ENCODE assay signal across 19 cellular contexts in the genomic region with DNA sequence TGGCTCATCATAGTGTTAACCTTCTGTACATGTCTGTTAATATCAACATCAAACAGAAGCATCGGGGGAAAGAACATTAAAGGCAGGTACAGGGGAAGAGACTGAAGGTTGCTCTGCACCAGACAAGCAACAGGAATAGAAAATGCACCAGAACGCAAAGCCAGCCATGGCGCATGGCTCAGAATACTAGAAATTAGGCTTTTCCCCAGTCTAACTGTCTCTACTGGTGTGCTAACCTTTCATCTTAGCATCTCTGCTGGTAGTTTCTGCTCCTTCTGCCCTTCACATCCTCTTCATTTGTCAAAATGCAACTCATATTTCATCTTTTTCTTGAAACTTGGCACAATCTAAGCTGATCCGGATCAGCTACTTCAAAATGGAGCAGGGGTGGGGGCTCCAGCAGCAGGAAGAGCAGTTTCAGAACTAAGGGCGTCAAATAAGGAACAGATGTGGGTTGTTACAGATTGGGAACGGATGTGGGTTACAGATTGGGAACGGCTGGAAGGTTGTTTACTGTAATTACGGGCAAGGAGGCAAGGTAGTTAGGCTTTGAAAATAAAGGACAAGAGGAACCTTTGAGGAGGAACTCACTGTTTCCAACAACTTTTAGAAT. TPM values are rescaled to one million over a fixed set of nuclear protein-coding genes. Genes with fewer than 3 reads are reported as not detected.
DNase-seq lines count a peak whose midpoint lies in the region; TF ChIP-seq lines count a peak whose summit lies in the region.
"Had no signal": no experiment of that assay in that cellular context is flagged by ENCODE, and none has a peak within 500 bp of the region (broad histone marks: within the 10 kb centered on the region; RNA-seq: fewer than 3 reads in every experiment).

No MANE protein-coding gene starts in this region.

- H3K36me3 ChIP-seq in SK-N-SH (replicated peaks in 1 of 2; ENCODE audit: control insufficient read depth in 1 of 2, insufficient read depth in 2 of 2, low read length in 1 of 2) (peaks cover 0 to 11% of the 10 kb centered on the region in 2 experiments), parathyroid adenoma (ENCODE audit: control insufficient read depth, insufficient read depth, low read length) (no peaks in the 10 kb centered on the region)
- H3K36me3 ChIP-seq: heart right ventricle had no signal

- peaks cover 0 to 12% of the 10 kb centered on the region in 2 experiments; a peak in 2 of 4 replicates for H3K4me1 ChIP-seq in SK-N-SH (ENCODE audit: control insufficient read depth in 1 of 2, insufficient read depth in 2 of 2, low read depth in 1 of 2, low read length in 1 of 2)
- peaks cover 14% of the 10 kb centered on the region for H3K4me1 ChIP-seq in parathyroid adenoma
- H3K4me1 ChIP-seq: Caco-2 had no signal

- H3K27ac ChIP-seq in SK-N-SH (ENCODE audit: low read depth in 2 of 2, low read length in 1 of 2) (peak overlapping the region in 1 of 2 experiments; percentile 74; a peak in 2 of 4 replicates), parathyroid adenoma (peak overlapping the region; percentile 78)
- H3K27ac ChIP-seq: heart right ventricle, KMS-11, SK-N-MC had no signal

- no peak for TF ChIP-seq RAD21 in SK-N-SH (IDR thresholded peaks at IDR 0.05; ENCODE audit: low read length)

- no peak for DNase-seq in activated CD4-positive, alpha-beta T cell treated with anti-CD3 and anti-CD28 coated beads, Interleukin-2, amount 10 ng/mL, durations not matched to agents 7 days and 5 days
- no peak for DNase-seq in activated CD4-positive, alpha-beta T cell treated with anti-CD3 and anti-CD28 coated beads for 48 hours
- DNase-seq in SK-N-SH, result peak; percentile 53
- peak; percentile 33 for DNase-seq in choroid plexus epithelial cell (ENCODE audit: low read depth)
- no peak for DNase-seq in NCI-H2227 treated with DMSO at 0.1 percent for 48 hours (lab: John Stamatoyannopoulos, UW)
- DNase-seq in amygdala (lab: John Stamatoyannopoulos, UW), result no peak
- DNase-seq in islet precursor cell, result no peak
- DNase-seq: activated CD8-positive, alpha-beta memory T cell treated with anti-CD3 and anti-CD28 coated beads, Interleukin-2, amount 50 U/mL, for 4 hours; amniotic stem cell; Caco-2; heart right ventricle; NCI-H1417; OCI-M1 had no signal

- no peaks in the 10 kb centered on the region for H3K9me2 ChIP-seq in SK-N-SH

- no peak for TF ChIP-seq EP300 in SK-N-SH (IDR thresholded peaks at IDR 0.05; ENCODE audit: borderline replicate concordance in 1 of 2, low read depth in 1 of 2, low read length in 1 of 2)

- H3K36me3 Mint-ChIP-seq in activated CD4-positive, alpha-beta T cell treated with anti-CD3 and anti-CD28 coated beads, Interleukin-2, amount 10 ng/mL, durations not matched to agents 7 days and 5 days (ENCODE audit: low read depth), result peaks cover 51% of the 10 kb centered on the region

- peaks cover 17% of the 10 kb centered on the region for H3K9me3 Mint-ChIP-seq in activated CD4-positive, alpha-beta T cell treated with anti-CD3 and anti-CD28 coated beads, Interleukin-2, amount 10 ng/mL, durations not matched to agents 7 days and 5 days

- no peaks in the 10 kb centered on the region for H3F3A ChIP-seq in SK-N-SH (replicated peaks; ENCODE audit: insufficient read depth)

- WGBS in SK-N-SH (ENCODE audit: low lambda C conversion rate), result 62% methylated on average over 8 of the region's 8 CpGs

- no peaks in the 10 kb centered on the region for H3K79me2 ChIP-seq in SK-N-SH (ENCODE audit: insufficient read depth)
- no peaks in the 10 kb centered on the region for H3K79me2 ChIP-seq in parathyroid adenoma

- no peak for TF ChIP-seq CTCF in SK-N-SH (IDR thresholded peaks at IDR 0.05)
- TF ChIP-seq CTCF in choroid plexus epithelial cell (conservative IDR thresholded peaks at IDR 0.05; ENCODE audit: low read depth, low read length), result no peak
- TF ChIP-seq CTCF in parathyroid adenoma (IDR thresholded peaks at IDR 0.05), result no peak

- peaks cover 9% of the 10 kb centered on the region for H3K9me3 ChIP-seq in SK-N-SH
- H3K9me3 ChIP-seq in parathyroid adenoma (ENCODE audit: control insufficient read depth, low read length), result no peaks in the 10 kb centered on the region
- H3K9me3 ChIP-seq: Caco-2 had no signal

- H4K20me1 ChIP-seq in SK-N-SH (ENCODE audit: insufficient read depth), result no peaks in the 10 kb centered on the region

- H3K27me3 ChIP-seq in SK-N-SH (ENCODE audit: insufficient read depth) (no peaks in the 10 kb centered on the region), parathyroid adenoma (ENCODE audit: control insufficient read depth, insufficient read depth, low read length) (no peaks in the 10 kb centered on the region)
- H3K27me3 ChIP-seq: heart right ventricle had no signal

- H2AFZ ChIP-seq in SK-N-SH (ENCODE audit: low read depth) (no peak overlapping the region), parathyroid adenoma (peak overlapping the region; percentile 76)
- H2AFZ ChIP-seq: GM23338 had no signal

- H3K9ac ChIP-seq in SK-N-SH (no peak overlapping the region), parathyroid adenoma (no peak overlapping the region)
- H3K9ac ChIP-seq: KMS-11 had no signal

- POLR2A ChIA-PET in activated CD4-positive, alpha-beta T cell treated with anti-CD3 and anti-CD28 coated beads, Interleukin-2, amount 10 ng/mL, durations not matched to agents 7 days and 5 days (lab: Charles Lee), result no interaction called here
- POLR2A ChIA-PET in SK-N-SH (lab: Yijun Ruan, JAX), result no interaction called here

- H3K4me3 ChIP-seq in SK-N-SH (ENCODE audit: low read depth in 2 of 2, low read length in 1 of 2) (no peak overlapping the region), choroid plexus epithelial cell (ENCODE audit: low read depth, low read length) (no peak overlapping the region), parathyroid adenoma (ENCODE audit: low read depth, low read length) (no peak overlapping the region)
- H3K4me3 ChIP-seq: GM23338, heart right ventricle, SK-N-MC had no signal

- H3K27ac Mint-ChIP-seq in activated CD4-positive, alpha-beta T cell treated with anti-CD3 and anti-CD28 coated beads, Interleukin-2, amount 10 ng/mL, durations not matched to agents 7 days and 5 days, result peak overlapping the region; percentile 77
- H3K27ac Mint-ChIP-seq: GM23338; mesothelial cell of epicardium; stimulated activated memory B cell treated with anti-CD40 and anti-IgM and Interleukin-4, amounts not matched to agents 10 μg/mL and 1 μg/mL and 100 μg/mL, for 72 hours had no signal

- no peaks in the 10 kb centered on the region for H3K27me3 Mint-ChIP-seq in activated CD4-positive, alpha-beta T cell treated with anti-CD3 and anti-CD28 coated beads, Interleukin-2, amount 10 ng/mL, durations not matched to agents 7 days and 5 days
- H3K27me3 Mint-ChIP-seq: stimulated activated memory B cell treated with anti-CD40 and anti-IgM and Interleukin-4, amounts not matched to agents 10 μg/mL and 1 μg/mL and 100 μg/mL, for 72 hours had no signal

- H3K4me2 ChIP-seq in SK-N-SH (no peak overlapping the region), parathyroid adenoma (ENCODE audit: low read length) (no peak overlapping the region)
- H3K4me2 ChIP-seq: GM23338, KMS-11 had no signal

- H3K4me3 Mint-ChIP-seq in activated CD4-positive, alpha-beta T cell treated with anti-CD3 and anti-CD28 coated beads, Interleukin-2, amount 10 ng/mL, durations not matched to agents 7 days and 5 days, result peak overlapping the region; percentile 4
- H3K4me3 Mint-ChIP-seq: GM23338; mesothelial cell of epicardium; stimulated activated memory B cell treated with anti-CD40 and anti-IgM and Interleukin-4, amounts not matched to agents 10 μg/mL and 1 μg/mL and 100 μg/mL, for 72 hours had no signal

- CTCF ChIA-PET in activated CD4-positive, alpha-beta T cell treated with anti-CD3 and anti-CD28 coated beads, Interleukin-2, amount 10 ng/mL, durations not matched to agents 7 days and 5 days (lab: Charles Lee), result interaction anchor here (0.6 to 1.5 kb wide), 2 partner anchors 14 to 488 kb away, joined by 3 to 4 read pairs; no protein-coding TSS in a partner anchor
- CTCF ChIA-PET in SK-N-SH (lab: Yijun Ruan, JAX), result interaction anchor here (1.7 kb wide), 1 partner anchor 9 kb away, joined by 5 read pairs; no protein-coding TSS in a partner anchor

- peaks cover 22% of the 10 kb centered on the region for H3K4me1 Mint-ChIP-seq in activated CD4-positive, alpha-beta T cell treated with anti-CD3 and anti-CD28 coated beads, Interleukin-2, amount 10 ng/mL, durations not matched to agents 7 days and 5 days

TF ChIP-seq in SK-N-SH, 30 proteins besides CTCF, POLR2A, EP300 and RAD21 (continues in another document):
- no peak for TF ChIP-seq YY1 (IDR thresholded peaks at IDR 0.05; ENCODE audit: low read depth)

RNA-seq across cellular contexts. Expression of gene RNASET2, which starts 13.1 kb away (rescaled TPM):
- 100 to 1,000 TPM in 1 of 2 experiments, 10 to 100 TPM in 1; 84.3 to 101 TPM for total RNA-seq in activated CD4-positive, alpha-beta T cell treated with anti-CD3 and anti-CD28 coated beads, Interleukin-2, amount 10 ng/mL, durations not matched to agents 7 days and 5 days
- 58.4 and 59.2 TPM in 2 replicates for polyA plus RNA-seq in SK-N-SH (2012; rRNA removed)
- 54.7 and 56.7 TPM in 2 replicates for polyA plus RNA-seq in SK-N-SH (2012; cell fraction: cytosol; rRNA removed)
- 43.6 and 50.8 TPM in 2 replicates for polyA plus RNA-seq in SK-N-SH (2012; cell fraction: nucleus; rRNA removed)

RNA-seq across cellular contexts. Expression of gene CEP43, which starts 29.7 kb away (rescaled TPM):
- 10 to 100 TPM; 20.9 to 23.5 TPM for total RNA-seq in activated CD4-positive, alpha-beta T cell treated with anti-CD3 and anti-CD28 coated beads, Interleukin-2, amount 10 ng/mL, durations not matched to agents 7 days and 5 days
- 7.5 and 9.7 TPM in 2 replicates for polyA plus RNA-seq in SK-N-SH (2012; rRNA removed)
- 8.4 and 11.3 TPM in 2 replicates for polyA plus RNA-seq in SK-N-SH (2012; cell fraction: cytosol; rRNA removed)
- 17.1 and 27.9 TPM in 2 replicates for polyA plus RNA-seq in SK-N-SH (2012; cell fraction: nucleus; rRNA removed)

Comparison
In these comparisons a context has a peak if more than half of its experiments do, and no peak if none do; other contexts are left out.
1. DNase-seq: peak in SK-N-SH (single experiment) and choroid plexus epithelial cell (single experiment); none in activated CD4-positive, alpha-beta T cell treated with anti-CD3 and anti-CD28 coated beads, Interleukin-2, amount 10 ng/mL, durations not matched to agents 7 days and 5 days (single experiment), activated CD4-positive, alpha-beta T cell treated with anti-CD3 and anti-CD28 coated beads for 48 hours (single experiment), NCI-H2227 treated with DMSO at 0.1 percent for 48 hours (single experiment), amygdala (0 of 56) and islet precursor cell (single experiment).